In the genomic region with DNA sequence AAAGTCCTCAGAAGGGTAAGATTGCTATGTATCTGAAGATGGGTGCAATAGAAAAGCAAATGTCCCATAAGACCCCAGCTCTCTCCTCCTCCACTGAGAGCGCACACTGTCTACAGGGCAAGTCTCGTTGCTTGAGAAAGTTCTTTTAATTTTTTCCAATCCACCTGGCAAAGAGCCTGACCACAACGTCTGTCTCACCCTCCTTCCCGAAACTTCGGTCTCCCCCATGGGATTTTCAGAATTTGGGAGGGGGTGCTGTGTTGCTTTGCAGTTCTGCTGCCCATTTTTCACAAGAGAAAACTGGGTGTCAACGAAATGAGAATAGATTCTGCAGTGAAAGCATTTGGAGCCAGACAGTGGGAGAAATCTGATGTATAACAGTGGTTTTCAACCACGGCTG, we compare ENCODE assay signal across 18 cellular contexts. TPM values are rescaled to one million over a fixed set of nuclear protein-coding genes. Genes with fewer than 3 reads are reported as not detected.
DNase-seq lines count a peak whose midpoint lies in the region; ATAC-seq and TF ChIP-seq lines count a peak whose summit lies in the region.
"Had no signal": no experiment of that assay in that cellular context is flagged by ENCODE, and none has a peak within 500 bp of the region (broad histone marks: within the 10 kb centered on the region; RNA-seq: fewer than 3 reads in every experiment).

No MANE protein-coding gene starts in this region.

- peak overlapping the region; percentile 38 for H2AFZ ChIP-seq in osteoblast (ENCODE audit: low read length)

- no peaks in the 10 kb centered on the region for H4K20me1 ChIP-seq in osteoblast (ENCODE audit: insufficient read depth, low read length)

- peaks cover 0 to 13% (median 6%) of the 10 kb centered on the region in 12 donors for H3K4me1 ChIP-seq in heart left ventricle
- H3K4me1 ChIP-seq in endodermal cell (ENCODE audit: control insufficient read depth, insufficient read depth, low read length) = peaks cover 11% of the 10 kb centered on the region
- H3K4me1 ChIP-seq in osteoblast (ENCODE audit: insufficient read depth, low read length) = peaks cover 17% of the 10 kb centered on the region
- peaks cover 0 to 22% (median 15%) of the 10 kb centered on the region in 4 donors for H3K4me1 ChIP-seq in transverse colon

- H3K4me3 ChIP-seq in heart left ventricle = no peak overlapping the region
- H3K4me3 ChIP-seq in endodermal cell (ENCODE audit: low read length) = no peak overlapping the region
- H3K4me3 ChIP-seq in osteoblast (ENCODE audit: insufficient read depth, low read length) = no peak overlapping the region
- no peak overlapping the region for H3K4me3 ChIP-seq in transverse colon

- H3K4me2 ChIP-seq in osteoblast (ENCODE audit: insufficient read depth, low read length) = peak overlapping the region; percentile 50

- TF ChIP-seq POLR2A in heart left ventricle (IDR thresholded peaks at IDR 0.05) (no peak), transverse colon (IDR thresholded peaks at IDR 0.05) (no peak)

- H3K27ac ChIP-seq in heart left ventricle (no peak overlapping the region), endodermal cell (ENCODE audit: low read depth, low read length) (no peak overlapping the region), osteoblast (ENCODE audit: low read depth, low read length) (no peak overlapping the region), transverse colon (no peak overlapping the region)

- H3K36me3 ChIP-seq in heart left ventricle (no peaks in the 10 kb centered on the region), endodermal cell (ENCODE audit: control insufficient read depth, insufficient read depth, low read length) (no peaks in the 10 kb centered on the region), osteoblast (ENCODE audit: insufficient read depth, low read length) (no peaks in the 10 kb centered on the region), transverse colon (no peaks in the 10 kb centered on the region)

- no peak for TF ChIP-seq EP300 in transverse colon (IDR thresholded peaks at IDR 0.05; ENCODE audit: low read depth)

- no peaks in the 10 kb centered on the region for H3K9me3 Mint-ChIP-seq in endodermal cell
- no peaks in the 10 kb centered on the region for H3K9me3 Mint-ChIP-seq in progenitor cell of endocrine pancreas (ENCODE audit: low read depth)

- intact Hi-C loops in cardiac septum (cut with DNase I) = no loop called here
- intact Hi-C loops in heart left ventricle (cut with DNase I) = no loop called here
- intact Hi-C loops in transverse colon (cut with DNase I; ENCODE audit: low total_unique reads) = no loop called here

- in situ Hi-C loops in transverse colon (cut with MboI; ENCODE audit: low pct_ligation_motif_present in 1 of 4, low pct_unique_long_range_greater_than_20kb in 1 of 4, low sequenced_read_pairs in 3 of 4) = no loop called here

- DNase-seq in cardiac septum (ENCODE audit: low spot score) (peak; percentile 36), heart left ventricle (no peak), endodermal cell (peak; percentile 16), osteoblast (ENCODE audit: insufficient read length, low spot score, missing footprints) (no peak), progenitor cell of endocrine pancreas (ENCODE audit: low spot score, unreplicated experiment) (no peak), HK-2 (ENCODE audit: unreplicated experiment) (no peak), transverse colon (no peak)
- DNase-seq: 8988T; COR-L47; IMR-90; NCI-H1105; NCI-H1694; NCI-H2107; NCI-H526 treated with DMSO at 0.1 percent for 48 hours; NK-92 treated with Interleukin-12 subunit alpha and Interleukin-12 subunit beta, amount 100 ng/mL, for 24 hours; SHP77 treated with DMSO at 0.1 percent for 48 hours had no signal

- H3K27me3 ChIP-seq in heart left ventricle (no peaks in the 10 kb centered on the region), endodermal cell (ENCODE audit: control insufficient read depth, insufficient read depth, low read length, poor library complexity, severe bottlenecking) (no peaks in the 10 kb centered on the region), osteoblast (ENCODE audit: insufficient read depth, low read length) (no peaks in the 10 kb centered on the region), transverse colon (no peaks in the 10 kb centered on the region)

- H3K9ac ChIP-seq in endodermal cell (ENCODE audit: extremely low read depth, low read length, poor library complexity, severe bottlenecking) = no peak overlapping the region

- TF ChIP-seq CTCF in heart left ventricle (IDR thresholded peaks at IDR 0.05) = no peak
- no peak for TF ChIP-seq CTCF in endodermal cell (conservative IDR thresholded peaks at IDR 0.05)
- no peak for TF ChIP-seq CTCF in osteoblast (IDR thresholded peaks at IDR 0.05; ENCODE audit: extremely low read depth, low read depth, low read length)
- no peak for TF ChIP-seq CTCF in progenitor cell of endocrine pancreas (IDR thresholded peaks at IDR 0.05; ENCODE audit: unreplicated experiment)
- TF ChIP-seq CTCF in transverse colon (IDR thresholded peaks at IDR 0.05) = no peak

- H3K27ac Mint-ChIP-seq in endodermal cell = no peak overlapping the region
- no peak overlapping the region for H3K27ac Mint-ChIP-seq in progenitor cell of endocrine pancreas
- H3K27ac Mint-ChIP-seq: CD14-positive monocyte had no signal

- no peaks in the 10 kb centered on the region for H3K36me3 Mint-ChIP-seq in endodermal cell (ENCODE audit: low read depth)
- H3K36me3 Mint-ChIP-seq in progenitor cell of endocrine pancreas (ENCODE audit: insufficient read depth) = no peaks in the 10 kb centered on the region
- H3K36me3 Mint-ChIP-seq: CD14-positive monocyte had no signal

- WGBS in heart left ventricle, 4 donors = 69 to 85% (median 76%) methylated on average over 7 of the region's 7 CpGs
- WGBS in endodermal cell (ENCODE audit: insufficient coverage in 1 of 2, insufficient read length in 1 of 2), 2 experiments = 78 to 91% methylated on average over 1 to 7 of the region's 7 CpGs
- 47 to 66% methylated on average over 4 to 7 of the region's 7 CpGs for WGBS in transverse colon (ENCODE audit: low coverage in 1 of 2), 2 donors

- H3K9me3 ChIP-seq in heart left ventricle (no peaks in the 10 kb centered on the region), endodermal cell (ENCODE audit: control insufficient read depth, low read length) (no peaks in the 10 kb centered on the region), osteoblast (ENCODE audit: low read depth, low read length) (no peaks in the 10 kb centered on the region), transverse colon (no peaks in the 10 kb centered on the region)

- H3K4me1 Mint-ChIP-seq in endodermal cell = peaks cover 19% of the 10 kb centered on the region
- peaks cover 13% of the 10 kb centered on the region for H3K4me1 Mint-ChIP-seq in progenitor cell of endocrine pancreas (ENCODE audit: low read depth)

- ATAC-seq in heart left ventricle (no peak), HG03460 (IDR thresholded peaks at IDR 0.05; ENCODE audit: unreplicated experiment) (no peak)

- no peak overlapping the region for H3K4me3 Mint-ChIP-seq in endodermal cell
- H3K4me3 Mint-ChIP-seq in progenitor cell of endocrine pancreas (ENCODE audit: low read depth) = no peak overlapping the region
- H3K4me3 Mint-ChIP-seq: CD14-positive monocyte had no signal

- peaks cover 22% of the 10 kb centered on the region for H3K27me3 Mint-ChIP-seq in endodermal cell (ENCODE audit: insufficient read depth)
- peaks cover 7% of the 10 kb centered on the region for H3K27me3 Mint-ChIP-seq in progenitor cell of endocrine pancreas

- H3K79me2 ChIP-seq in osteoblast (ENCODE audit: insufficient read depth, low read length) = no peaks in the 10 kb centered on the region

RNA-seq across cellular contexts. Expression of gene SERTAD2, which starts 40.4 kb away (rescaled TPM):
- total RNA-seq in cardiac septum (22.8 TPM), heart left ventricle (10 to 100 TPM; 12.2 to 21.6 (median 16.1) TPM), endodermal cell (10 to 100 TPM; 17.1 to 20.3 TPM), osteoblast (24.6 and 26.5 TPM in 2 replicates), progenitor cell of endocrine pancreas (19.0 and 20.7 TPM in 2 replicates), transverse colon (10 to 100 TPM in 3 of 4 donors, 1 to 10 TPM in 1; 5.4 to 22.1 (median 13.2) TPM)
- polyA plus RNA-seq in heart left ventricle = 10 to 100 TPM in 1 of 2 donors, 1 to 10 TPM in 1; 5.1 to 12.6 TPM
- 27.7 TPM for polyA plus RNA-seq in endodermal cell (2013, experiment 1 of 2)
- polyA plus RNA-seq in endodermal cell (2013, experiment 2 of 2) = 25.7 TPM

Comparison
In these comparisons a context has a peak if more than half of its experiments do, and no peak if none do; other contexts are left out.
1. DNase-seq: peak in cardiac septum (single experiment) and endodermal cell (single experiment); none in heart left ventricle (0 of 5), osteoblast (single experiment), progenitor cell of endocrine pancreas (single experiment), HK-2 (single experiment) and transverse colon (single experiment).